ENCODE assay signal across 11 cellular contexts in genomic region chr2:23900133-23900926, GRCh38. TPM values are rescaled to one million over a fixed set of nuclear protein-coding genes. Genes with fewer than 3 reads are reported as not detected.
DNase-seq lines count a peak whose midpoint lies in the region; ATAC-seq, FAIRE-seq and TF ChIP-seq lines count a peak whose summit lies in the region.
"Had no signal": no experiment of that assay in that cellular context is flagged by ENCODE, and none has a peak within 500 bp of the region (broad histone marks: within the 10 kb centered on the region; RNA-seq: fewer than 3 reads in every experiment).

No MANE protein-coding gene starts in this region.

- no peaks in the 10 kb centered on the region for H3K9me1 ChIP-seq in keratinocyte (ENCODE audit: control insufficient read depth, extremely low read depth, insufficient read depth, low read length)

- TF ChIP-seq CTCF in HEK293 (tag by site-specific recombination; IDR thresholded peaks at IDR 0.05) (no peak), keratinocyte (optimal IDR thresholded peaks at IDR 0.05 in 1 of 3, IDR thresholded peaks at IDR 0.05 in 1 of 3, conservative IDR thresholded peaks at IDR 0.05 in 1 of 3; ENCODE audit: extremely low read depth in 1 of 3, insufficient read depth in 2 of 3, low read length in 3 of 3) (no peak), upper lobe of right lung (IDR thresholded peaks at IDR 0.05) (no peak)

- peak; percentile 44 for ATAC-seq in activated T-helper 17 cell treated with anti-CD3 and anti-CD28 coated beads, Interleukin-2, amount 50 U/mL, for 72 hours (replicated peaks)
- ATAC-seq in upper lobe of right lung: peak; percentile 47
- ATAC-seq in GM19455 (IDR thresholded peaks at IDR 0.05; ENCODE audit: unreplicated experiment): no peak
- no peak for ATAC-seq in stimulated activated naive CD8-positive, alpha-beta T cell treated with anti-CD3 and anti-CD28 coated beads, Interleukin-15, amount 100 ng/mL, for 72 hours

- H3K4me3 ChIP-seq in HEK293 (ENCODE audit: low read depth, low read length) (no peak overlapping the region), keratinocyte (ENCODE audit: control insufficient read depth in 2 of 3, extremely low read depth in 1 of 3, insufficient read depth in 2 of 3, low read depth in 1 of 3, low read length in 3 of 3) (peak overlapping the region in 2 of 3 experiments; percentile 66 to 73), upper lobe of right lung (no peak overlapping the region)

- peak overlapping the region; percentile 7 for H3K27ac Mint-ChIP-seq in activated T-helper 17 cell treated with anti-CD3 and anti-CD28 coated beads, Interleukin-2, amount 50 U/mL, for 72 hours
- H3K27ac Mint-ChIP-seq in stimulated activated naive CD8-positive, alpha-beta T cell treated with anti-CD3 and anti-CD28 coated beads, Interleukin-15, amount 100 ng/mL, for 72 hours: no peak overlapping the region

- no peaks in the 10 kb centered on the region for H3K9me3 ChIP-seq in HEK293 (ENCODE audit: control insufficient read depth, insufficient read depth, low read depth, low read length)
- H3K9me3 ChIP-seq in keratinocyte (ENCODE audit: control insufficient read depth, low read depth, low read length): no peaks in the 10 kb centered on the region
- no peaks in the 10 kb centered on the region for H3K9me3 ChIP-seq in upper lobe of right lung

- H3K27me3 Mint-ChIP-seq in activated T-helper 17 cell treated with anti-CD3 and anti-CD28 coated beads, Interleukin-2, amount 50 U/mL, for 72 hours: no peaks in the 10 kb centered on the region
- no peaks in the 10 kb centered on the region for H3K27me3 Mint-ChIP-seq in stimulated activated naive CD8-positive, alpha-beta T cell treated with anti-CD3 and anti-CD28 coated beads, Interleukin-15, amount 100 ng/mL, for 72 hours

- POLR2A ChIA-PET in HEK293 (lab: Yijun Ruan, JAX): no interaction called here

- H3K4me1 Mint-ChIP-seq in activated T-helper 17 cell treated with anti-CD3 and anti-CD28 coated beads, Interleukin-2, amount 50 U/mL, for 72 hours: peaks cover 20% of the 10 kb centered on the region
- peaks cover 41% of the 10 kb centered on the region for H3K4me1 Mint-ChIP-seq in stimulated activated naive CD8-positive, alpha-beta T cell treated with anti-CD3 and anti-CD28 coated beads, Interleukin-15, amount 100 ng/mL, for 72 hours

- peak; percentile 36 for DNase-seq in keratinocyte (ENCODE audit: low read depth, low spot score)
- no peak for DNase-seq in upper lobe of right lung
- no peak for DNase-seq in putamen (ENCODE audit: low spot score)
- no peak for DNase-seq in stimulated activated naive CD8-positive, alpha-beta T cell treated with anti-CD3 and anti-CD28 coated beads, Interleukin-15, amount 100 ng/mL, for 72 hours
- DNase-seq: effector CD4-positive, alpha-beta T cell; NCI-H345; stimulated activated naive CD4-positive, alpha-beta T cell treated with Interleukin-2 at 50 U/mL for 16 hours had no signal

- FAIRE-seq in keratinocyte (lab: Jason Lieb, UNC): peak; percentile 13

- CTCF ChIA-PET in HEK293 (lab: Yijun Ruan, JAX): interaction anchor here (0.6 to 1.0 kb wide), 4 partner anchors 11 to 211 kb away, joined by 3 to 4 read pairs (median 3); no protein-coding TSS in a partner anchor

- H3K9ac ChIP-seq in keratinocyte (ENCODE audit: control insufficient read depth, extremely low read depth, insufficient read depth, low read length): peak overlapping the region; percentile 72

- H3K4me1 ChIP-seq in HEK293 (ENCODE audit: control insufficient read depth, insufficient read depth, low read length) (peaks cover 29% of the 10 kb centered on the region), keratinocyte (ENCODE audit: control insufficient read depth, extremely low read depth, insufficient read depth, low read length) (peaks cover 26% of the 10 kb centered on the region), upper lobe of right lung (peaks cover 29% of the 10 kb centered on the region)

- peaks cover 31% of the 10 kb centered on the region for H3K79me2 ChIP-seq in keratinocyte (ENCODE audit: control insufficient read depth, insufficient read depth, low read length)

- peak overlapping the region; percentile 27 for H3K4me3 Mint-ChIP-seq in activated T-helper 17 cell treated with anti-CD3 and anti-CD28 coated beads, Interleukin-2, amount 50 U/mL, for 72 hours
- no peak overlapping the region for H3K4me3 Mint-ChIP-seq in stimulated activated naive CD8-positive, alpha-beta T cell treated with anti-CD3 and anti-CD28 coated beads, Interleukin-15, amount 100 ng/mL, for 72 hours

- peaks cover 7% of the 10 kb centered on the region for H4K20me1 ChIP-seq in keratinocyte (ENCODE audit: control insufficient read depth, extremely low read depth, insufficient read depth, low read length)

- H3K36me3 ChIP-seq in HEK293 (ENCODE audit: control insufficient read depth in 2 of 2, insufficient read depth in 1 of 2, low read length in 2 of 2): no peaks in the 10 kb centered on the region
- no peaks in the 10 kb centered on the region for H3K36me3 ChIP-seq in keratinocyte (ENCODE audit: control insufficient read depth in 2 of 2, extremely low read depth in 1 of 2, insufficient read depth in 2 of 2, low read length in 2 of 2)
- H3K36me3 ChIP-seq in upper lobe of right lung: no peaks in the 10 kb centered on the region

- intact Hi-C loops in upper lobe of right lung (cut with DNase I): no loop called here

- peak overlapping the region; percentile 95 for H3K4me2 ChIP-seq in keratinocyte (ENCODE audit: control insufficient read depth, extremely low read depth, insufficient read depth, low read depth, low read length)

- peak overlapping the region; percentile 74 for H2AFZ ChIP-seq in keratinocyte (ENCODE audit: control insufficient read depth, low read length)

- no peaks in the 10 kb centered on the region for H3K36me3 Mint-ChIP-seq in activated T-helper 17 cell treated with anti-CD3 and anti-CD28 coated beads, Interleukin-2, amount 50 U/mL, for 72 hours (ENCODE audit: low read depth)

- dilution Hi-C loops in keratinocyte (cut with MboI; ENCODE audit: extremely low pct_ligation_motif_present, low sequenced_read_pairs): no loop called here

- H3K27ac ChIP-seq in HEK293 (ENCODE audit: extremely low read depth, low read depth, low read length) (peak overlapping the region; percentile 47), keratinocyte (ENCODE audit: control insufficient read depth, insufficient read depth, low read length) (peak overlapping the region; percentile 93), upper lobe of right lung (no peak overlapping the region)
- H3K27ac ChIP-seq: HL-60 had no signal

- no peaks in the 10 kb centered on the region for H3K27me3 ChIP-seq in keratinocyte (ENCODE audit: control insufficient read depth, extremely low read depth, insufficient read depth, low read length)
- H3K27me3 ChIP-seq in upper lobe of right lung: no peaks in the 10 kb centered on the region

- no peaks in the 10 kb centered on the region for H3K9me3 Mint-ChIP-seq in activated T-helper 17 cell treated with anti-CD3 and anti-CD28 coated beads, Interleukin-2, amount 50 U/mL, for 72 hours
- no peaks in the 10 kb centered on the region for H3K9me3 Mint-ChIP-seq in stimulated activated naive CD8-positive, alpha-beta T cell treated with anti-CD3 and anti-CD28 coated beads, Interleukin-15, amount 100 ng/mL, for 72 hours

TF ChIP-seq in HEK293, 187 proteins besides CTCF, POLR2A, EP300 and RAD21:
- TF ChIP-seq ZNF629 (tag by site-specific recombination; IDR thresholded peaks at IDR 0.05) (no peak), GLIS2 (tag by site-specific recombination; IDR thresholded peaks at IDR 0.05) (no peak), ZNF549 (tag by site-specific recombination; IDR thresholded peaks at IDR 0.05) (peak; percentile 67; the same call in 1 of the 2 replicates)

RNA-seq across cellular contexts. Expression of gene ATAD2B, which starts 26.6 kb away (rescaled TPM):
- 10 to 100 TPM; 11.6 to 12.4 TPM for total RNA-seq in activated T-helper 17 cell treated with anti-CD3 and anti-CD28 coated beads, Interleukin-2, amount 50 U/mL, for 72 hours
- polyA plus RNA-seq in keratinocyte: 2.7 to 4.4 TPM (median 3.6 TPM) in 3 replicates
- polyA plus RNA-seq in keratinocyte (2011; ENCODE audit: low read depth): 26.2 TPM
- polyA plus RNA-seq in keratinocyte (2011; cell fraction: cytosol; rRNA removed): 1.1 and 2.4 TPM in 2 replicates
- polyA plus RNA-seq in keratinocyte (2011; cell fraction: nucleus; rRNA removed): 4.9 and 7.3 TPM in 2 replicates
- 2.7 and 6.5 TPM in 2 replicates for polyA plus RNA-seq in keratinocyte (2012; ENCODE audit: low replicate concordance)
- 1.5 to 13.6 TPM (median 5.8 TPM) in 3 replicates for polyA minus RNA-seq in keratinocyte
- polyA minus RNA-seq in keratinocyte (2011; cell fraction: cytosol; rRNA and poly(A)+ RNA removed): 3.3 TPM
- polyA minus RNA-seq in keratinocyte (2011; cell fraction: nucleus; rRNA and poly(A)+ RNA removed): 17.6 and 35.5 TPM in 2 replicates
- total RNA-seq in upper lobe of right lung: 24.0 TPM

RNA-seq across cellular contexts. Expression of gene UBXN2A, which starts 39.9 kb away (rescaled TPM):
- 10 to 100 TPM in 1 of 2 donors, 1 to 10 TPM in 1; 9.7 to 12.2 TPM for total RNA-seq in activated T-helper 17 cell treated with anti-CD3 and anti-CD28 coated beads, Interleukin-2, amount 50 U/mL, for 72 hours
- 5.7 to 11.7 TPM (median 10.1 TPM) in 3 replicates for polyA plus RNA-seq in keratinocyte
- 25.4 TPM for polyA plus RNA-seq in keratinocyte (2011; ENCODE audit: low read depth)
- polyA plus RNA-seq in keratinocyte (2011; cell fraction: cytosol; rRNA removed): 8.0 and 13.9 TPM in 2 replicates
- 5.3 and 5.7 TPM in 2 replicates for polyA plus RNA-seq in keratinocyte (2011; cell fraction: nucleus; rRNA removed)
- 10.3 and 11.8 TPM in 2 replicates for polyA plus RNA-seq in keratinocyte (2012; ENCODE audit: low replicate concordance)
- polyA minus RNA-seq in keratinocyte: 2.0 to 4.3 TPM (median 2.5 TPM) in 3 replicates
- polyA minus RNA-seq in keratinocyte (2011; cell fraction: cytosol; rRNA and poly(A)+ RNA removed): 4.8 TPM
- polyA minus RNA-seq in keratinocyte (2011; cell fraction: nucleus; rRNA and poly(A)+ RNA removed): 2.8 and 4.3 TPM in 2 replicates
- total RNA-seq in upper lobe of right lung: 12.7 TPM

Comparison
In these comparisons a context has a peak if more than half of its experiments do, and no peak if none do; other contexts are left out.
1. H3K4me3 ChIP-seq: peak in keratinocyte (2 of 3); none in HEK293 (single experiment) and upper lobe of right lung (single experiment).
2. ATAC-seq: peak in activated T-helper 17 cell treated with anti-CD3 and anti-CD28 coated beads, Interleukin-2, amount 50 U/mL, for 72 hours (single experiment) and upper lobe of right lung (single experiment); none in GM19455 (single experiment) and stimulated activated naive CD8-positive, alpha-beta T cell treated with anti-CD3 and anti-CD28 coated beads, Interleukin-15, amount 100 ng/mL, for 72 hours (single experiment).